8 cellular contexts compared by ENCODE assay signal in genomic region chr3:12483872-12484197, GRCh38. TPM values are rescaled to one million over a fixed set of nuclear protein-coding genes. Genes with fewer than 3 reads are reported as not detected.
DNase-seq lines count a peak whose midpoint lies in the region; ATAC-seq and TF ChIP-seq lines count a peak whose summit lies in the region.

No MANE protein-coding gene starts in this region.

- H3K79me2 ChIP-seq in ACC112 (ENCODE audit: control insufficient read depth, insufficient read depth, low read length, unreplicated experiment): peaks cover 28% of the 10 kb centered on the region

- no peaks in the 10 kb centered on the region for H3K27me3 ChIP-seq in ACC112 (ENCODE audit: insufficient read depth, low read length)
- no peaks in the 10 kb centered on the region for H3K27me3 ChIP-seq in HL-60 (ENCODE audit: insufficient read depth, poor library complexity, severe bottlenecking)

- no peaks in the 10 kb centered on the region for H3K27me3 Mint-ChIP-seq in MCF 10A (ENCODE audit: insufficient read depth, unreplicated experiment)

- peak overlapping the region; percentile 92 for H3K4me3 Mint-ChIP-seq in MCF 10A (ENCODE audit: unreplicated experiment)

- ATAC-seq in mucosa of descending colon: peak; percentile 2
- no peak for ATAC-seq in esophagus mucosa
- ATAC-seq in GM21786 (IDR thresholded peaks at IDR 0.05; ENCODE audit: unreplicated experiment): no peak

- H3K27ac ChIP-seq in ACC112 (ENCODE audit: low read depth, low read length): no peak overlapping the region
- peak overlapping the region; percentile 42 for H3K27ac ChIP-seq in HL-60 (replicated peaks)

- peak overlapping the region; percentile 84 for H3K27ac Mint-ChIP-seq in MCF 10A (ENCODE audit: low read depth, unreplicated experiment)

- DNase-seq in HL-60 (ENCODE audit: low read depth in 1 of 2, low spot score in 1 of 2): no peak
- no peak for DNase-seq in MCF 10A (ENCODE audit: unreplicated experiment)
- DNase-seq in mucosa of descending colon: peak in 1 of 3 donors; percentile 60
- DNase-seq in A172 (ENCODE audit: low spot score): no peak
- DNase-seq in NOMO-1 (lab: John Stamatoyannopoulos, UW; ENCODE audit: unreplicated experiment in 2 of 2): no peak

- H3K36me3 Mint-ChIP-seq in MCF 10A (ENCODE audit: insufficient read depth, unreplicated experiment): peaks cover 22% of the 10 kb centered on the region

- H3K4me3 ChIP-seq in ACC112 (ENCODE audit: low read depth, low read length): peak overlapping the region; percentile 84
- H3K4me3 ChIP-seq in HL-60 (replicated peaks; ENCODE audit: insufficient read depth, low read length): peak overlapping the region; percentile 45
- H3K4me3 ChIP-seq in mucosa of descending colon: peak overlapping the region; percentile 33

- no peaks in the 10 kb centered on the region for H3K9me3 Mint-ChIP-seq in MCF 10A (ENCODE audit: unreplicated experiment)

- H3K36me3 ChIP-seq in ACC112 (ENCODE audit: insufficient read depth, low read length): no peaks in the 10 kb centered on the region
- no peaks in the 10 kb centered on the region for H3K36me3 ChIP-seq in mucosa of descending colon (ENCODE audit: low read depth)

- H3K9me3 ChIP-seq in mucosa of descending colon: no peaks in the 10 kb centered on the region

- intact Hi-C loops in MCF 10A (cut with micrococcal nuclease) (loop anchor here (1.0 to 2.0 kb wide), 3 partner anchors 73 to 409 kb away; partner anchors contain the start of genes MKRN2 and RPL32), mucosa of descending colon (cut with DNase I, micrococcal nuclease) (loop anchor here in 1 of 2 donors (5.0 to 10.0 kb wide), 3 partner anchors 61 to 347 kb away; partner anchors contain the start of genes MKRN2OS and PPARG)

- H3K4me1 Mint-ChIP-seq in MCF 10A (ENCODE audit: insufficient read depth, unreplicated experiment): peaks cover 15% of the 10 kb centered on the region

- peak overlapping the region; percentile 40 for H2AFZ ChIP-seq in ACC112 (ENCODE audit: low read length, unreplicated experiment)

- CTCF ChIA-PET in MCF 10A (lab: Yijun Ruan, JAX): interaction anchor here (0.7 to 10.0 kb wide), 14 partner anchors 22 to 404 kb away, joined by 3 to 156 read pairs (median 4); no protein-coding TSS in a partner anchor

- TF ChIP-seq CTCF in HL-60 (IDR thresholded peaks at IDR 0.05; ENCODE audit: insufficient read depth, low read length): no peak
- TF ChIP-seq CTCF in MCF 10A (IDR thresholded peaks at IDR 0.05; ENCODE audit: unreplicated experiment): no peak
- TF ChIP-seq CTCF in mucosa of descending colon (IDR thresholded peaks at IDR 0.05): no peak

- POLR2A ChIA-PET in MCF 10A (lab: Yijun Ruan, JAX): interaction anchor here (0.5 to 4.2 kb wide), 27 partner anchors 11 to 637 kb away, joined by 3 to 71 read pairs (median 4); partner anchors contain the start of genes MKRN2, MKRN2OS, RAF1 and TAMM41

- H3K4me1 ChIP-seq in ACC112 (ENCODE audit: control insufficient read depth, insufficient read depth, low read length, unreplicated experiment) (peaks cover 21% of the 10 kb centered on the region), mucosa of descending colon (ENCODE audit: low read depth) (peaks cover 28% of the 10 kb centered on the region)

- BruUV-seq in MCF 10A (replicated peaks; lab: Mats Ljungman, UMichigan): no TSS peak

RNA-seq across cellular contexts. Expression of gene TSEN2, which starts 0.4 kb away (rescaled TPM):
- total RNA-seq in MCF 10A (2022) (24.5 and 32.3 TPM in 2 replicates), mucosa of descending colon (10 to 100 TPM; 18.2 to 29.7 (median 28.8) TPM), esophagus mucosa (13.4 TPM)
- total RNA-seq in A172 (2014; rRNA removed; shearing (Covaris generic)): 27.3 and 29.9 TPM in 2 replicates

Comparison
In these comparisons a context has a peak if more than half of its experiments do, and no peak if none do; other contexts are left out.
1. H3K4me3 ChIP-seq: peak in every context shown above with its lines; median percentile 84 in ACC112; 45 in HL-60; 33 in mucosa of descending colon.